ENCODE assay signal across 7 cellular contexts in genomic region chr1:85278853-85279314, GRCh38. TPM values are rescaled to one million over a fixed set of nuclear protein-coding genes. Genes with fewer than 3 reads are reported as not detected.
DNase-seq lines count a peak whose midpoint lies in the region; ATAC-seq and TF ChIP-seq lines count a peak whose summit lies in the region.

No MANE protein-coding gene starts in this region.

- peaks cover 34% of the 10 kb centered on the region for H3K4me1 Mint-ChIP-seq in activated T-helper 2 cell treated with anti-CD3 and anti-CD28 coated beads, Interferon-gamma antibody, Interleukin-2, Interleukin-4, amounts not matched to agents 10 μg/mL and 5 μg/mL and 100 μg/mL, durations not matched to agents 14 hours and 24 hours and 36 hours (ENCODE audit: low read depth)

- peaks cover 23% of the 10 kb centered on the region for H3K27me3 Mint-ChIP-seq in activated T-helper 2 cell treated with anti-CD3 and anti-CD28 coated beads, Interferon-gamma antibody, Interleukin-2, Interleukin-4, amounts not matched to agents 10 μg/mL and 5 μg/mL and 100 μg/mL, durations not matched to agents 14 hours and 24 hours and 36 hours (ENCODE audit: low read depth)

- peaks cover 12% of the 10 kb centered on the region for H3K36me3 Mint-ChIP-seq in activated T-helper 2 cell treated with anti-CD3 and anti-CD28 coated beads, Interferon-gamma antibody, Interleukin-2, Interleukin-4, amounts not matched to agents 10 μg/mL and 5 μg/mL and 100 μg/mL, durations not matched to agents 14 hours and 24 hours and 36 hours (ENCODE audit: low read depth)

- H3K4me3 ChIP-seq in LNCaP clone FGC (ENCODE audit: low read depth, low read length), result no peak overlapping the region

- no peaks in the 10 kb centered on the region for H3K9me3 Mint-ChIP-seq in activated T-helper 2 cell treated with anti-CD3 and anti-CD28 coated beads, Interferon-gamma antibody, Interleukin-2, Interleukin-4, amounts not matched to agents 10 μg/mL and 5 μg/mL and 100 μg/mL, durations not matched to agents 14 hours and 24 hours and 36 hours

- peak; percentile 55 for DNase-seq in LNCaP clone FGC (ENCODE audit: low read depth)
- peak; percentile 30 for DNase-seq in activated T-helper 2 cell treated with anti-CD3 and anti-CD28 coated beads, Interferon-gamma antibody, Interleukin-2, Interleukin-4, amounts not matched to agents 10 μg/mL and 5 μg/mL and 100 μg/mL, durations not matched to agents 14 hours and 24 hours and 36 hours (ENCODE audit: low spot score)
- DNase-seq in head of caudate nucleus, result peak; percentile 29 to 85 (median 66)
- peak; percentile 25 to 69 for DNase-seq in stimulated activated CD4-positive, alpha-beta T cell treated with anti-CD3 and anti-CD28 coated beads, Interleukin-4, amount 100 ng/mL, for 4 hours
- DNase-seq in DMS79 (lab: John Stamatoyannopoulos, UW), result no peak
- no peak for DNase-seq in NCI-H524 treated with DMSO at 0.1 percent for 48 hours (lab: John Stamatoyannopoulos, UW)

- H3K4me3 Mint-ChIP-seq in activated T-helper 2 cell treated with anti-CD3 and anti-CD28 coated beads, Interferon-gamma antibody, Interleukin-2, Interleukin-4, amounts not matched to agents 10 μg/mL and 5 μg/mL and 100 μg/mL, durations not matched to agents 14 hours and 24 hours and 36 hours (ENCODE audit: low read depth), result peak overlapping the region; percentile 15

- peak overlapping the region; percentile 28 for H3K27ac Mint-ChIP-seq in activated T-helper 2 cell treated with anti-CD3 and anti-CD28 coated beads, Interferon-gamma antibody, Interleukin-2, Interleukin-4, amounts not matched to agents 10 μg/mL and 5 μg/mL and 100 μg/mL, durations not matched to agents 14 hours and 24 hours and 36 hours

- intact Hi-C loops in activated T-helper 2 cell treated with anti-CD3 and anti-CD28 coated beads, Interferon-gamma antibody, Interleukin-2, Interleukin-4, amounts not matched to agents 10 μg/mL and 5 μg/mL and 100 μg/mL, durations not matched to agents 14 hours and 24 hours and 36 hours (cut with micrococcal nuclease), result loop anchor here (1.0 to 10.0 kb wide), 8 partner anchors 19 to 1132 kb away; partner anchors contain the start of genes CTBS, GNG5, ODF2L and SPATA1
- intact Hi-C loops in head of caudate nucleus (cut with DNase I), result no loop called here

- peak; percentile 25 for ATAC-seq in GM18519 (IDR thresholded peaks at IDR 0.05; ENCODE audit: low FRiP score, unreplicated experiment)

- TF ChIP-seq CTCF in LNCaP clone FGC (IDR thresholded peaks at IDR 0.05; ENCODE audit: control insufficient read depth, extremely low read depth, insufficient read depth), result no peak

RNA-seq across cellular contexts. Expression of gene BCL10, which starts 2.5 kb away (rescaled TPM):
- 24.4 and 27.4 TPM in 2 replicates for total RNA-seq in activated T-helper 2 cell treated with anti-CD3 and anti-CD28 coated beads, Interferon-gamma antibody, Interleukin-2, Interleukin-4, amounts not matched to agents 10 μg/mL and 5 μg/mL and 100 μg/mL, durations not matched to agents 14 hours and 24 hours and 36 hours

RNA-seq across cellular contexts. Expression of gene C1orf52, which starts 19.4 kb away (rescaled TPM):
- total RNA-seq in activated T-helper 2 cell treated with anti-CD3 and anti-CD28 coated beads, Interferon-gamma antibody, Interleukin-2, Interleukin-4, amounts not matched to agents 10 μg/mL and 5 μg/mL and 100 μg/mL, durations not matched to agents 14 hours and 24 hours and 36 hours, result 23.9 and 25.8 TPM in 2 replicates

Comparison
In these comparisons a context has a peak if more than half of its experiments do, and no peak if none do; other contexts are left out.
1. DNase-seq: peak in LNCaP clone FGC (single experiment), activated T-helper 2 cell treated with anti-CD3 and anti-CD28 coated beads, Interferon-gamma antibody, Interleukin-2, Interleukin-4, amounts not matched to agents 10 μg/mL and 5 μg/mL and 100 μg/mL, durations not matched to agents 14 hours and 24 hours and 36 hours (single experiment), head of caudate nucleus (42 of 42) and stimulated activated CD4-positive, alpha-beta T cell treated with anti-CD3 and anti-CD28 coated beads, Interleukin-4, amount 100 ng/mL, for 4 hours (2 of 2); none in DMS79 (single experiment) and NCI-H524 treated with DMSO at 0.1 percent for 48 hours (single experiment).